Comparison of ENCODE assay signal across 9 cellular contexts in the genomic region with DNA sequence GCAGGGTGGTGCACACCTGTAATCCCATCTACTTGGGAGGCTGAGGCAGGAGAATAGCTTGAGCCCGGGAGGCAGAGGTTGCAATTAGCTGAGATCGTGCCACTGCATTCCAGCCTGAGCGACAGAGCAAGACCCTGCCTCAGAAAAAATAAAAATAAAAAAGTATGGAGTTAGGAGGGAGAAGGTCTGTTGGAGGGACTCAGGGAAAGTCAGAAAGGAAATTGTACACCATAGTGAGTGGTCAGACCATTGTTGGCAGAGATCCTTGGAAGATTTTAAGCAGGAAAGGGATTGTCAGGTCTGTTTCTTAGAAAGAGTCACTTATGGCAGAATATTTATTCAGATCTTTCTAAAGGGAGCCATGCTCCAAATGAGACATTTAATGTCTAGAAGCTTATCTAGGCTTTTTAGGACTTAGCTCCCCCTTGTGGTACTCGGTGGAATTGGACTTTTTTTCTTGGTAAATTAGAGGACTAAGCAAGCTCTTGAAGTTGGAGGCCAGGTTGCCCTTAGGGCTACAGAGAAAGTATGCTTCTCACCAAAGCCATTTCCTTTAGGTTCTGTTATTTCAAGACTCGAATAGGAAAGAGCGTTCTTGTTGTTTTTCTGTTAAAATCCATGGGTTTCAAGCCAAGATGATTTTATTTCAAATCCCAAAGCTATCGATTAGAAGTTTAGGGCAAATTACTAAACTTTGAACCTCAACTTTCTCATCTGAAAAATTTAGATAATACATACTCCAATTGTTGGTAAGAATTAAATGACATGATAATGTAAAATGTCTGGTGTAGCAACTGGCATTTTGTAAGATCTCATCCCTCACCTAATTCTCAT. TPM values are rescaled to one million over a fixed set of nuclear protein-coding genes. Genes with fewer than 3 reads are reported as not detected.
DNase-seq lines count a peak whose midpoint lies in the region; ATAC-seq and TF ChIP-seq lines count a peak whose summit lies in the region.
"Had no signal": no experiment of that assay in that cellular context is flagged by ENCODE, and none has a peak within 500 bp of the region (broad histone marks: within the 10 kb centered on the region; RNA-seq: fewer than 3 reads in every experiment).

No MANE protein-coding gene starts in this region.

- H3K36me3 Mint-ChIP-seq in activated naive CD8-positive, alpha-beta T cell treated with anti-CD3 and anti-CD28 coated beads, Interleukin-2, amount 10 ng/mL, durations not matched to agents 7 days and 5 days: peaks cover 19% of the 10 kb centered on the region

- H3K4me1 ChIP-seq in SJSA1 (replicated peaks) (no peaks in the 10 kb centered on the region), heart left ventricle (no peaks in the 10 kb centered on the region)

- H3K27ac ChIP-seq in SJSA1 (no peak overlapping the region), heart left ventricle (no peak overlapping the region)

- POLR2A ChIA-PET in activated naive CD8-positive, alpha-beta T cell treated with anti-CD3 and anti-CD28 coated beads, Interleukin-2, amount 10 ng/mL, durations not matched to agents 7 days and 5 days (lab: Charles Lee): interaction anchor here (0.8 to 3.3 kb wide), 6 partner anchors 10 to 169 kb away, joined by 3 to 17 read pairs (median 6); a partner anchor contains a TSS

- H3K27me3 ChIP-seq in SJSA1 (replicated peaks) (no peaks in the 10 kb centered on the region), heart left ventricle (no peaks in the 10 kb centered on the region)

- peak overlapping the region; percentile 33 for H3K4me3 Mint-ChIP-seq in activated naive CD8-positive, alpha-beta T cell treated with anti-CD3 and anti-CD28 coated beads, Interleukin-2, amount 10 ng/mL, durations not matched to agents 7 days and 5 days

- intact Hi-C loops in heart left ventricle (cut with DNase I): loop anchor here in 7 of 10 donors (1.0 to 5.0 kb wide), 3 partner anchors 42 to 170 kb away; no protein-coding TSS in a partner anchor

- DNase-seq in GM12865 (ENCODE audit: low read depth): peak; percentile 91
- DNase-seq in HFF-Myc (ENCODE audit: extremely low read depth, low read depth): peak; percentile 89
- DNase-seq in NB4 (ENCODE audit: low read depth): peak; percentile 87
- peak; percentile 70 to 74 for DNase-seq in SJSA1 (ENCODE audit: low read depth in 1 of 2, low spot score in 2 of 2)
- DNase-seq in activated naive CD8-positive, alpha-beta T cell treated with anti-CD3 and anti-CD28 coated beads, Interleukin-2, amount 10 ng/mL, durations not matched to agents 7 days and 5 days: no peak
- DNase-seq in heart left ventricle: peak in 2 of 5 donors; percentile 61 to 62
- DNase-seq in retinal pigment epithelial cell (ENCODE audit: low read depth): peak; percentile 55

- H3K4me1 Mint-ChIP-seq in activated naive CD8-positive, alpha-beta T cell treated with anti-CD3 and anti-CD28 coated beads, Interleukin-2, amount 10 ng/mL, durations not matched to agents 7 days and 5 days: peaks cover 13% of the 10 kb centered on the region

- TF ChIP-seq POLR2A in NB4 (IDR thresholded peaks at IDR 0.05; ENCODE audit: extremely low read depth, insufficient read length) (no peak), heart left ventricle (IDR thresholded peaks at IDR 0.05) (no peak)

- peak overlapping the region; percentile 76 for H3K27ac Mint-ChIP-seq in activated naive CD8-positive, alpha-beta T cell treated with anti-CD3 and anti-CD28 coated beads, Interleukin-2, amount 10 ng/mL, durations not matched to agents 7 days and 5 days

- peak; percentile 87 for ATAC-seq in activated naive CD8-positive, alpha-beta T cell treated with anti-CD3 and anti-CD28 coated beads, Interleukin-2, amount 10 ng/mL, durations not matched to agents 7 days and 5 days (ENCODE audit: low read depth)
- ATAC-seq in heart left ventricle (peak; percentile 67 to 85 (median 74)), HG03378 (IDR thresholded peaks at IDR 0.05; ENCODE audit: unreplicated experiment) (no peak)

- no peaks in the 10 kb centered on the region for H3K27me3 Mint-ChIP-seq in activated naive CD8-positive, alpha-beta T cell treated with anti-CD3 and anti-CD28 coated beads, Interleukin-2, amount 10 ng/mL, durations not matched to agents 7 days and 5 days

- H3K4me3 ChIP-seq in GM12865 (ENCODE audit: low read depth, low read length) (no peak overlapping the region), HFF-Myc (replicated peaks; ENCODE audit: low read depth, low read length) (no peak overlapping the region), NB4 (ENCODE audit: low read depth, low read length) (no peak overlapping the region), SJSA1 (no peak overlapping the region), heart left ventricle (no peak overlapping the region), retinal pigment epithelial cell (ENCODE audit: low read length) (no peak overlapping the region)
- H3K4me3 ChIP-seq: skin epidermis had no signal

- H3K36me3 ChIP-seq in SJSA1: peaks cover 72% of the 10 kb centered on the region
- H3K36me3 ChIP-seq in heart left ventricle: peaks cover 0 to 97% (median 84%) of the 10 kb centered on the region in 9 donors

- 42 to 48% (median 46%) methylated on average over 7 of the region's 7 CpGs for WGBS in heart left ventricle, 4 donors

- peak; percentile 82 for TF ChIP-seq CTCF in GM12865 (IDR thresholded peaks at IDR 0.05; ENCODE audit: insufficient read depth, low read depth, low read length, missing control alignments)
- peak; percentile 75 for TF ChIP-seq CTCF in HFF-Myc (IDR thresholded peaks at IDR 0.05; ENCODE audit: low read depth, low read length, missing control alignments)
- peak; percentile 77 for TF ChIP-seq CTCF in NB4 (IDR thresholded peaks at IDR 0.05; ENCODE audit: low read depth, low read length)
- TF ChIP-seq CTCF in heart left ventricle (IDR thresholded peaks at IDR 0.05): peak; percentile 80 to 92 (median 87)
- TF ChIP-seq CTCF in retinal pigment epithelial cell (conservative IDR thresholded peaks at IDR 0.05; ENCODE audit: low read depth, low read length): peak; percentile 86

- H3K9me3 ChIP-seq in SJSA1 (replicated peaks): no peaks in the 10 kb centered on the region
- no peaks in the 10 kb centered on the region for H3K9me3 ChIP-seq in heart left ventricle

- H3K9me3 Mint-ChIP-seq in activated naive CD8-positive, alpha-beta T cell treated with anti-CD3 and anti-CD28 coated beads, Interleukin-2, amount 10 ng/mL, durations not matched to agents 7 days and 5 days: no peaks in the 10 kb centered on the region

RNA-seq across cellular contexts. Expression of a gene that starts 16.5 kb away (rescaled TPM):
- total RNA-seq in SJSA1 (2014; rRNA removed; shearing (Covaris generic)): 30.7 and 53.3 TPM in 2 replicates
- total RNA-seq in activated naive CD8-positive, alpha-beta T cell treated with anti-CD3 and anti-CD28 coated beads, Interleukin-2, amount 10 ng/mL, durations not matched to agents 7 days and 5 days: 10 to 100 TPM; 80.7 to 82.3 TPM
- 10 to 100 TPM; 50.2 to 71.1 (median 61.4) TPM for total RNA-seq in heart left ventricle
- polyA plus RNA-seq in heart left ventricle: 10 to 100 TPM; 20.2 to 48.6 TPM

RNA-seq across cellular contexts. Expression of a gene that starts 44.7 kb away (rescaled TPM):
- 5.8 and 10.8 TPM in 2 replicates for total RNA-seq in SJSA1 (2014; rRNA removed; shearing (Covaris generic))
- total RNA-seq in activated naive CD8-positive, alpha-beta T cell treated with anti-CD3 and anti-CD28 coated beads, Interleukin-2, amount 10 ng/mL, durations not matched to agents 7 days and 5 days: 10 to 100 TPM; 12.1 to 14.4 TPM
- 1 to 10 TPM in 8 of 9 donors, under 1 TPM in 1; 0.81 to 5.1 (median 1.6) TPM for total RNA-seq in heart left ventricle
- 1 to 10 TPM in 1 of 2 donors, under 1 TPM in 1; 0.99 to 2.4 TPM for polyA plus RNA-seq in heart left ventricle
